Comparison of ENCODE assay signal across 12 cellular contexts in the genomic region with DNA sequence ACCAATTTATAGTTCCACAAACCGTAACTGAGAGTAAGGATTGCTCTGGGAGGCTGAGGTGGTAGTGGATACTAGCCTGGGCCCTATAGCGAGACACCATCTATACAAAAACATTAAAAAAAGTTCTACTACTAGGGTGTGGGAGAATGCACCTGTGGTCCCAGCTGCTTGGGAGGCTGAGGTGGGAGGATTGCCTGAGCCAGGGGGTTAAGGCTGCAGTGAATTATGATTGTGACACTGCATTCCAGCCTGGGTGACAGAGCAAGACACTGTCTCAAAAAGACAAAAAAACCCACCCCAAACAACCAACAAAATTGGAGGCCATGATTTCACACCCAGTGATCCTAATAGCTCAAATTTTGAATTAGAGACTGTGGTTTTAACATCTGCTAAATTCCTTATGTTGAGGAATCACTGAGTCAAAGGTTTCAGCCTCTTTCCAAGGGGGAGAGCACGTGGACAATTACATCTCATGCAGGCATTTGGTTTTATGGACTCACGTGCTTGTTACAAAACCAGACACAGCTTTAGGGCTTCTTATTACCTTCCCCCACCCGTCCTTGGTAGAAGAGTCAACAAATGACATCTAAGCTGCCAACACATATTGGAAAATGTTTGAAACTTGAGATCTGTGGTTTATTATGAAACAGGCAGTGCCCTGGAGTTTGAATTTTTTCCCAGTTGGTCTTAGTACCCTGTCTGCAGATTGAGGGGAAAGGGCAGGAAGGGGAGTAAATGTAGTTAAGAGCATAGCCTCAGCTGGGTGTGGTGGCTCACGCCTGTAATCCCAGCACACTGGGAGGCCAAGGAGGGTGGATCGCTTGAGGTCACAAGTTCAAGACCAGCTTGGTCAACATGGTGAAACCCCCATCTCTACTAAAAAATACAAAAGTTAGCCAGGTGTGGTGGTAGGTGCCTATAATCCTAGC. TPM values are rescaled to one million over a fixed set of nuclear protein-coding genes. Genes with fewer than 3 reads are reported as not detected.
DNase-seq lines count a peak whose midpoint lies in the region; ATAC-seq, FAIRE-seq and TF ChIP-seq lines count a peak whose summit lies in the region.
"Had no signal": no experiment of that assay in that cellular context is flagged by ENCODE, and none has a peak within 500 bp of the region (broad histone marks: within the 10 kb centered on the region; RNA-seq: fewer than 3 reads in every experiment).

No MANE protein-coding gene starts in this region.

- H3K9me3 ChIP-seq in naive thymus-derived CD4-positive, alpha-beta T cell (ENCODE audit: control insufficient read depth in 2 of 3, low read length in 3 of 3): no peaks in the 10 kb centered on the region
- H3K9me3 ChIP-seq: thoracic aorta had no signal

- no peak overlapping the region for H3K4me3 ChIP-seq in naive thymus-derived CD4-positive, alpha-beta T cell (ENCODE audit: low read length)
- H3K4me3 ChIP-seq: neural progenitor cell, thoracic aorta had no signal

- H3K4me1 ChIP-seq in naive thymus-derived CD4-positive, alpha-beta T cell (ENCODE audit: control insufficient read depth in 2 of 2, insufficient read depth in 2 of 2, low read length in 2 of 2): peaks cover 5 to 11% of the 10 kb centered on the region in 2 donors
- H3K4me1 ChIP-seq: neural progenitor cell had no signal

- H3K4me3 Mint-ChIP-seq in Calu3 (ENCODE audit: low read depth, unreplicated experiment) (peak overlapping the region; percentile 28), MCF 10A (ENCODE audit: unreplicated experiment) (no peak overlapping the region)
- H3K4me3 Mint-ChIP-seq in naive thymus-derived CD4-positive, alpha-beta T cell: peak overlapping the region in 1 of 10 donors; percentile 15
- H3K4me3 Mint-ChIP-seq: activated naive CD4-positive, alpha-beta T cell treated with anti-CD3 and anti-CD28 coated beads, Interleukin-2, amount 50 U/mL, for 24 hours; neural progenitor cell had no signal

- intact Hi-C loops in Calu3 (cut with micrococcal nuclease; ENCODE audit: unreplicated experiment): no loop called here
- intact Hi-C loops in MCF 10A (cut with micrococcal nuclease): no loop called here
- intact Hi-C loops in naive thymus-derived CD4-positive, alpha-beta T cell (cut with micrococcal nuclease): no loop called here

- CTCF ChIA-PET in Calu3 (lab: Charles Lee): interaction anchor here (0.8 to 1.2 kb wide), 5 partner anchors 9 to 169 kb away, joined by 3 to 5 read pairs (median 3); no protein-coding TSS in a partner anchor
- CTCF ChIA-PET in MCF 10A (lab: Yijun Ruan, JAX): interaction anchor here (0.6 kb wide), 3 partner anchors 114 to 200 kb away, joined by 3 to 4 read pairs (median 4); no protein-coding TSS in a partner anchor
- CTCF ChIA-PET in naive thymus-derived CD4-positive, alpha-beta T cell (lab: Charles Lee): no interaction called here

- H3K9me3 Mint-ChIP-seq in Calu3 (ENCODE audit: low read depth, unreplicated experiment) (no peaks in the 10 kb centered on the region), MCF 10A (ENCODE audit: unreplicated experiment) (no peaks in the 10 kb centered on the region)
- peaks cover 0 to 9% (median 0%) of the 10 kb centered on the region in 11 donors for H3K9me3 Mint-ChIP-seq in naive thymus-derived CD4-positive, alpha-beta T cell
- H3K9me3 Mint-ChIP-seq: activated naive CD4-positive, alpha-beta T cell treated with anti-CD3 and anti-CD28 coated beads, Interleukin-2, amount 50 U/mL, for 24 hours; neural progenitor cell had no signal

- H3K27ac ChIP-seq in naive thymus-derived CD4-positive, alpha-beta T cell (ENCODE audit: low read depth, low read length): no peak overlapping the region
- H3K27ac ChIP-seq: neural progenitor cell, thoracic aorta had no signal

- TF ChIP-seq CTCF in Calu3 (IDR thresholded peaks at IDR 0.05; ENCODE audit: unreplicated experiment): no peak
- no peak for TF ChIP-seq CTCF in MCF 10A (IDR thresholded peaks at IDR 0.05; ENCODE audit: unreplicated experiment)

- H3K27me3 ChIP-seq in naive thymus-derived CD4-positive, alpha-beta T cell (ENCODE audit: control insufficient read depth in 2 of 2, insufficient read depth in 2 of 2, low read length in 2 of 2): no peaks in the 10 kb centered on the region
- H3K27me3 ChIP-seq: neural progenitor cell had no signal

- no peak for FAIRE-seq in GM19239 (lab: Jason Lieb, UNC)

- H3K4me1 Mint-ChIP-seq in Calu3 (ENCODE audit: low read depth, unreplicated experiment) (peaks cover 13% of the 10 kb centered on the region), MCF 10A (ENCODE audit: insufficient read depth, unreplicated experiment) (peaks cover 13% of the 10 kb centered on the region)
- peaks cover 11 to 38% (median 27%) of the 10 kb centered on the region in 7 donors for H3K4me1 Mint-ChIP-seq in naive thymus-derived CD4-positive, alpha-beta T cell
- H3K4me1 Mint-ChIP-seq: neural progenitor cell had no signal

- H3K27ac Mint-ChIP-seq in Calu3 (ENCODE audit: unreplicated experiment) (peak overlapping the region; percentile 83), MCF 10A (ENCODE audit: low read depth, unreplicated experiment) (peak overlapping the region; percentile 52)
- peak overlapping the region in 6 of 9 donors; percentile 59 to 85 (median 72) for H3K27ac Mint-ChIP-seq in naive thymus-derived CD4-positive, alpha-beta T cell
- H3K27ac Mint-ChIP-seq: activated naive CD4-positive, alpha-beta T cell treated with anti-CD3 and anti-CD28 coated beads, Interleukin-2, amount 50 U/mL, for 24 hours; neural progenitor cell had no signal

- peak; percentile 77 for DNase-seq in Calu3
- peak; percentile 83 for DNase-seq in NCI-H2029 treated with DMSO at 0.1 percent for 48 hours (lab: John Stamatoyannopoulos, UW)
- peak; percentile 99 for DNase-seq in MCF 10A (ENCODE audit: unreplicated experiment)
- no peak for DNase-seq in naive thymus-derived CD4-positive, alpha-beta T cell
- no peak for DNase-seq in GM19239 (ENCODE audit: insufficient read length, low spot score)
- DNase-seq: NCI-H187 treated with DMSO at 0.1 percent for 48 hours had no signal

- H3K36me3 ChIP-seq in naive thymus-derived CD4-positive, alpha-beta T cell (ENCODE audit: control insufficient read depth in 2 of 3, insufficient read depth in 3 of 3, low read length in 3 of 3): no peaks in the 10 kb centered on the region
- H3K36me3 ChIP-seq: neural progenitor cell had no signal

- no peak for ATAC-seq in naive thymus-derived CD4-positive, alpha-beta T cell
- ATAC-seq in HG02973 (IDR thresholded peaks at IDR 0.05; ENCODE audit: unreplicated experiment) (no peak), HG02852 (IDR thresholded peaks at IDR 0.05; ENCODE audit: unreplicated experiment) (no peak), HG03095 (IDR thresholded peaks at IDR 0.05; ENCODE audit: unreplicated experiment) (no peak)

- H3K36me3 Mint-ChIP-seq in Calu3 (ENCODE audit: insufficient read depth, unreplicated experiment) (peaks cover 16% of the 10 kb centered on the region), MCF 10A (ENCODE audit: insufficient read depth, unreplicated experiment) (peaks cover 9% of the 10 kb centered on the region)
- H3K36me3 Mint-ChIP-seq in naive thymus-derived CD4-positive, alpha-beta T cell: peaks cover 4 to 20% (median 11%) of the 10 kb centered on the region in 5 donors

- H3K27me3 Mint-ChIP-seq in Calu3 (ENCODE audit: unreplicated experiment): no peaks in the 10 kb centered on the region
- no peaks in the 10 kb centered on the region for H3K27me3 Mint-ChIP-seq in MCF 10A (ENCODE audit: insufficient read depth, unreplicated experiment)
- no peaks in the 10 kb centered on the region for H3K27me3 Mint-ChIP-seq in naive thymus-derived CD4-positive, alpha-beta T cell
- H3K27me3 Mint-ChIP-seq: activated naive CD4-positive, alpha-beta T cell treated with anti-CD3 and anti-CD28 coated beads, Interleukin-2, amount 50 U/mL, for 24 hours had no signal

- BruUV-seq in Calu3 (replicated peaks; lab: Mats Ljungman, UMichigan) (no TSS peak), MCF 10A (replicated peaks; lab: Mats Ljungman, UMichigan) (no TSS peak)

- POLR2A ChIA-PET in MCF 10A (lab: Yijun Ruan, JAX): interaction anchor here (0.6 to 1.5 kb wide), 8 partner anchors 18 to 741 kb away, joined by 3 to 8 read pairs (median 4); a partner anchor contains a TSS
- POLR2A ChIA-PET in naive thymus-derived CD4-positive, alpha-beta T cell (lab: Charles Lee): interaction anchor here (1.3 kb wide), 1 partner anchor 15 kb away, joined by 5 read pairs; no protein-coding TSS in a partner anchor

RNA-seq across cellular contexts. Expression of a gene that starts 18.5 kb away (rescaled TPM):
- total RNA-seq in Calu3 (2022) (not detected in 2 replicates), MCF 10A (2022) (not detected in 2 replicates)
- under 1 TPM in 3 of 5 experiments, not detected in 2; 0.19 to 0.43 (median 0.27) TPM for total RNA-seq in naive thymus-derived CD4-positive, alpha-beta T cell
- polyA plus RNA-seq in naive thymus-derived CD4-positive, alpha-beta T cell: not detected
- total RNA-seq: thoracic aorta had no signal

RNA-seq across cellular contexts. Expression of a gene that starts 32.8 kb away (rescaled TPM):
- total RNA-seq in Calu3 (2022) (95.4 and 109 TPM in 2 replicates), MCF 10A (2022) (55.6 and 62.7 TPM in 2 replicates)
- total RNA-seq in naive thymus-derived CD4-positive, alpha-beta T cell: 100 to 1,000 TPM; 122 to 239 (median 157) TPM
- polyA plus RNA-seq in naive thymus-derived CD4-positive, alpha-beta T cell: 100 to 1,000 TPM; 154 to 254 TPM

RNA-seq across cellular contexts. Expression of a gene that starts 50.3 kb away (rescaled TPM):
- total RNA-seq in Calu3 (2022) (not detected in 2 replicates), MCF 10A (2022) (not detected in 2 replicates)
- total RNA-seq in naive thymus-derived CD4-positive, alpha-beta T cell: not detected
- polyA plus RNA-seq in naive thymus-derived CD4-positive, alpha-beta T cell: not detected
- total RNA-seq: thoracic aorta had no signal

RNA-seq across cellular contexts. Expression of a gene that starts 53.7 kb away (rescaled TPM):
- total RNA-seq in Calu3 (2022) (21.0 and 22.7 TPM in 2 replicates), MCF 10A (2022) (10.1 and 13.2 TPM in 2 replicates)
- total RNA-seq in naive thymus-derived CD4-positive, alpha-beta T cell: 10 to 100 TPM; 37.6 to 63.0 (median 52.5) TPM
- polyA plus RNA-seq in naive thymus-derived CD4-positive, alpha-beta T cell: 10 to 100 TPM; 54.7 to 65.2 TPM

RNA-seq across cellular contexts. Expression of a gene that starts 56.4 kb away (rescaled TPM):
- 30.2 and 49.3 TPM in 2 replicates for total RNA-seq in Calu3 (2022)
- total RNA-seq in MCF 10A (2022): 0.70 TPM in 1 of 2 replicates, not detected in the other
- total RNA-seq in naive thymus-derived CD4-positive, alpha-beta T cell: 1 to 10 TPM in 2 of 5 experiments, not detected in 3; 4.9 to 7.2 TPM
- not detected for polyA plus RNA-seq in naive thymus-derived CD4-positive, alpha-beta T cell
- total RNA-seq: thoracic aorta had no signal

Comparison
In these comparisons a context has a peak if more than half of its experiments do, and no peak if none do; other contexts are left out.
1. DNase-seq: peak in Calu3 (single experiment), NCI-H2029 treated with DMSO at 0.1 percent for 48 hours (single experiment) and MCF 10A (single experiment); none in naive thymus-derived CD4-positive, alpha-beta T cell (0 of 9) and GM19239 (single experiment).
2. Peak in every context shown above with its lines, with median percentiles within 50 percentile points of each other: H3K27ac Mint-ChIP-seq.